ENCODE assay signal across 12 cellular contexts in genomic region chr11:67486481-67487195, GRCh38. TPM values are rescaled to one million over a fixed set of nuclear protein-coding genes. Genes with fewer than 3 reads are reported as not detected.
DNase-seq lines count a peak whose midpoint lies in the region; ATAC-seq, FAIRE-seq and TF ChIP-seq lines count a peak whose summit lies in the region.
"Had no signal": no experiment of that assay in that cellular context is flagged by ENCODE, and none has a peak within 500 bp of the region (broad histone marks: within the 10 kb centered on the region; RNA-seq: fewer than 3 reads in every experiment).

No MANE protein-coding gene starts in this region.

- no peak for TF ChIP-seq CTCF in GM10248 (IDR thresholded peaks at IDR 0.05; ENCODE audit: control extremely low read depth, extremely low read depth, low read depth, missing control alignments)
- no peak for TF ChIP-seq CTCF in Peyer's patch (IDR thresholded peaks at IDR 0.05)

- H3K4me1 Mint-ChIP-seq in immature natural killer cell: peaks cover 57 to 60% of the 10 kb centered on the region in 2 donors

- DNase-seq in GM10248 (ENCODE audit: extremely low spot score): peak; percentile 81
- DNase-seq in GM19239 (ENCODE audit: insufficient read length, low spot score): peak; percentile 78
- peak in 2 of 3 donors; percentile 74 to 78 for DNase-seq in Peyer's patch
- peak; percentile 27 to 50 (median 40) for DNase-seq in immature natural killer cell
- no peak for DNase-seq in SW480 (ENCODE audit: low spot score)
- no peak for DNase-seq in RPMI8226
- no peak for DNase-seq in DMS 273 treated with DMSO at 0.1 percent for 48 hours (lab: John Stamatoyannopoulos, UW)
- DNase-seq: upper lobe of left lung had no signal

- peak overlapping the region; percentile 52 to 82 (median 75) for H3K4me3 Mint-ChIP-seq in immature natural killer cell
- H3K4me3 Mint-ChIP-seq: GM23338 had no signal

- peak overlapping the region; percentile 66 to 90 (median 87) for H3K27ac Mint-ChIP-seq in immature natural killer cell
- H3K27ac Mint-ChIP-seq: GM23338 had no signal

- H3K27me3 ChIP-seq in Peyer's patch: no peaks in the 10 kb centered on the region
- H3K27me3 ChIP-seq: upper lobe of left lung had no signal

- CTCF ChIA-PET in GM10248 (lab: Yijun Ruan, JAX): interaction anchor here (0.7 to 3.3 kb wide), 5 partner anchors 10 to 130 kb away, joined by 3 to 13 read pairs (median 5); partner anchors contain the start of genes PPP1CA and TMEM134

- H3K27me3 Mint-ChIP-seq in immature natural killer cell (ENCODE audit: low read depth in 3 of 3): peaks cover 4 to 9% (median 6%) of the 10 kb centered on the region in 3 donors

- peaks cover 0 to 34% (median 17%) of the 10 kb centered on the region in 4 donors for H3K4me1 ChIP-seq in Peyer's patch

- peaks cover 0 to 15% (median 9%) of the 10 kb centered on the region in 3 donors for H3K36me3 Mint-ChIP-seq in immature natural killer cell

- H3K9me3 ChIP-seq in Peyer's patch: no peaks in the 10 kb centered on the region
- H3K9me3 ChIP-seq: upper lobe of left lung had no signal

- peak overlapping the region in 3 of 4 donors; percentile 38 to 88 (median 83) for H3K27ac ChIP-seq in Peyer's patch

- peaks cover 0 to 40% (median 0%) of the 10 kb centered on the region in 3 donors for H3K36me3 ChIP-seq in Peyer's patch

- POLR2A ChIA-PET in GM10248 (lab: Yijun Ruan, JAX): interaction anchor here (0.7 to 1.5 kb wide), 5 partner anchors 15 to 555 kb away, joined by 3 to 4 read pairs (median 3); no protein-coding TSS in a partner anchor

- FAIRE-seq in GM19239 (lab: Jason Lieb, UNC): peak; percentile 97

- no peak for ATAC-seq in GM21360 (IDR thresholded peaks at IDR 0.05; ENCODE audit: unreplicated experiment)
- ATAC-seq: GM23338, Panc1 had no signal

- H3K9me3 Mint-ChIP-seq in immature natural killer cell: no peaks in the 10 kb centered on the region

- H3K4me3 ChIP-seq in Peyer's patch: no peak overlapping the region
- H3K4me3 ChIP-seq: GM23338, upper lobe of left lung had no signal

- TF ChIP-seq POLR2A in Peyer's patch (IDR thresholded peaks at IDR 0.05): no peak

RNA-seq across cellular contexts. Expression of gene AIP, which starts 3.8 kb away (rescaled TPM):
- total RNA-seq in Peyer's patch: 10 to 100 TPM; 39.9 to 75.9 (median 58.4) TPM
- polyA plus RNA-seq in immature natural killer cell: 100 to 1,000 TPM; 130 to 163 (median 157) TPM

RNA-seq across cellular contexts. Expression of gene TMEM134, which starts 17.6 kb away (rescaled TPM):
- 100 to 1,000 TPM in 1 of 4 donors, 10 to 100 TPM in 3; 80.0 to 126 (median 86.1) TPM for total RNA-seq in Peyer's patch
- polyA plus RNA-seq in immature natural killer cell: 100 to 1,000 TPM; 154 to 255 (median 189) TPM

RNA-seq across cellular contexts. Expression of gene PITPNM1, which starts 18.5 kb away (rescaled TPM):
- 100 to 1,000 TPM in 3 of 4 donors, 10 to 100 TPM in 1; 94.4 to 126 (median 109) TPM for total RNA-seq in Peyer's patch
- polyA plus RNA-seq in immature natural killer cell: 10 to 100 TPM in 2 of 3 donors, 1 to 10 TPM in 1; 3.6 to 29.2 (median 10.2) TPM

RNA-seq across cellular contexts. Expression of gene CDK2AP2, which starts 21.3 kb away (rescaled TPM):
- 10 to 100 TPM; 60.4 to 97.7 (median 77.2) TPM for total RNA-seq in Peyer's patch
- 100 to 1,000 TPM; 190 to 301 (median 226) TPM for polyA plus RNA-seq in immature natural killer cell

RNA-seq across cellular contexts. Expression of gene CABP4, which starts 31.5 kb away (rescaled TPM):
- total RNA-seq in Peyer's patch: 1 to 10 TPM in 1 of 4 donors, under 1 TPM in 2, not detected in 1; 0.85 to 3.3 (median 0.94) TPM
- 1 to 10 TPM in 1 of 3 donors, not detected in 2; 1.6 TPM for polyA plus RNA-seq in immature natural killer cell
- total RNA-seq: epithelial cell of proximal tubule had no signal
- polyA plus RNA-seq: GM23338 had no signal

Comparison
In these comparisons a context has a peak if more than half of its experiments do, and no peak if none do; other contexts are left out.
1. DNase-seq: peak in GM10248 (single experiment), GM19239 (single experiment), Peyer's patch (2 of 3) and immature natural killer cell (3 of 3); none in SW480 (single experiment), RPMI8226 (single experiment) and DMS 273 treated with DMSO at 0.1 percent for 48 hours (single experiment).